In genomic region chr1:92886886-92887419, GRCh38 we compare ENCODE assay signal across 17 cellular contexts. TPM values are rescaled to one million over a fixed set of nuclear protein-coding genes. Genes with fewer than 3 reads are reported as not detected.
DNase-seq lines count a peak whose midpoint lies in the region; ATAC-seq and TF ChIP-seq lines count a peak whose summit lies in the region.
"Had no signal": no experiment of that assay in that cellular context is flagged by ENCODE, and none has a peak within 500 bp of the region (broad histone marks: within the 10 kb centered on the region; RNA-seq: fewer than 3 reads in every experiment).

No MANE protein-coding gene starts in this region.

- H3K27me3 ChIP-seq in Caco-2 (replicated peaks; ENCODE audit: control insufficient read depth, insufficient read depth, low read length) (no peaks in the 10 kb centered on the region), neuronal stem cell (ENCODE audit: control insufficient read depth in 3 of 3, insufficient read depth in 3 of 3, low read depth in 1 of 3, low read length in 3 of 3) (peaks cover 0 to 3% (median 0%) of the 10 kb centered on the region in 3 experiments), spleen (replicated peaks in 1 of 7) (no peaks in the 10 kb centered on the region)
- H3K27me3 ChIP-seq: cardiac muscle cell had no signal

- H3K4me3 ChIP-seq in Caco-2 (ENCODE audit: low read depth, low read length) (no peak overlapping the region), neuronal stem cell (ENCODE audit: low read length in 2 of 2) (no peak overlapping the region), spleen (no peak overlapping the region)
- H3K4me3 ChIP-seq: cardiac muscle cell had no signal

- no TSS peak for BruUV-seq in Caco-2 (replicated peaks; lab: Mats Ljungman, UMichigan)

- no peak overlapping the region for H2BK15ac ChIP-seq in neuronal stem cell (ENCODE audit: low read length)

- no peak overlapping the region for H4K91ac ChIP-seq in neuronal stem cell (ENCODE audit: low read depth, low read length, poor library complexity)

- H4K8ac ChIP-seq in neuronal stem cell (ENCODE audit: low read depth, low read length): no peak overlapping the region

- CTCF ChIA-PET in Caco-2 (lab: Charles Lee): interaction anchor here (0.8 kb wide), 1 partner anchor 193 kb away, joined by 3 read pairs; no protein-coding TSS in a partner anchor

- no peak overlapping the region for H2AK5ac ChIP-seq in neuronal stem cell (ENCODE audit: low read depth, low read length)

- H3K18ac ChIP-seq in neuronal stem cell (ENCODE audit: low read length): no peak overlapping the region

- peak overlapping the region; percentile 83 for H3K27ac Mint-ChIP-seq in Caco-2 (ENCODE audit: unreplicated experiment)
- peak overlapping the region in 6 of 10 donors; percentile 23 to 69 (median 44) for H3K27ac Mint-ChIP-seq in naive thymus-derived CD8-positive, alpha-beta T cell
- H3K27ac Mint-ChIP-seq: activated CD4-positive, alpha-beta T cell treated with anti-CD3 and anti-CD28 coated beads, Interleukin-2, amount 10 ng/mL, durations not matched to agents 24 days and 14 days had no signal

- H2BK120ac ChIP-seq in neuronal stem cell (ENCODE audit: low read depth, low read length): no peak overlapping the region

- no peak overlapping the region for H3K4me2 ChIP-seq in neuronal stem cell (ENCODE audit: insufficient read depth, low read length, poor library complexity, severe bottlenecking)

- H3K4ac ChIP-seq in neuronal stem cell (ENCODE audit: low read length): no peak overlapping the region

- peak overlapping the region; percentile 45 for H3K4me3 Mint-ChIP-seq in Caco-2 (ENCODE audit: unreplicated experiment)
- no peak overlapping the region for H3K4me3 Mint-ChIP-seq in naive thymus-derived CD8-positive, alpha-beta T cell
- H3K4me3 Mint-ChIP-seq: activated CD4-positive, alpha-beta T cell treated with anti-CD3 and anti-CD28 coated beads, Interleukin-2, amount 10 ng/mL, durations not matched to agents 24 days and 14 days had no signal

- intact Hi-C loops in Caco-2 (cut with micrococcal nuclease; ENCODE audit: unreplicated experiment): loop anchor here (1.0 kb wide), 1 partner anchor 46 kb away; no protein-coding TSS in a partner anchor
- intact Hi-C loops in spleen (cut with DNase I; ENCODE audit: low total_unique reads): no loop called here

- H2BK12ac ChIP-seq in neuronal stem cell (ENCODE audit: low read length): no peak overlapping the region

- peaks cover 10% of the 10 kb centered on the region for H3K9me3 Mint-ChIP-seq in Caco-2 (ENCODE audit: unreplicated experiment)
- H3K9me3 Mint-ChIP-seq in naive thymus-derived CD8-positive, alpha-beta T cell: peaks cover 0 to 8% (median 0%) of the 10 kb centered on the region in 9 donors

- peaks cover 14% of the 10 kb centered on the region for H3K4me1 Mint-ChIP-seq in Caco-2 (ENCODE audit: low read depth, unreplicated experiment)
- H3K4me1 Mint-ChIP-seq in naive thymus-derived CD8-positive, alpha-beta T cell: peaks cover 14 to 35% (median 26%) of the 10 kb centered on the region in 4 donors

- H3K79me1 ChIP-seq in neuronal stem cell (ENCODE audit: low read depth, low read length): no peaks in the 10 kb centered on the region

- no peak for TF ChIP-seq CTCF in Caco-2 (IDR thresholded peaks at IDR 0.05; ENCODE audit: insufficient read depth in 1 of 2, low read depth in 1 of 2, low read length in 1 of 2, severe bottlenecking in 1 of 2, unreplicated experiment in 1 of 2)
- no peak for TF ChIP-seq CTCF in VCaP (conservative IDR thresholded peaks at IDR 0.05)
- no peak for TF ChIP-seq CTCF in spleen (IDR thresholded peaks at IDR 0.05 in 8 of 11, conservative IDR thresholded peaks at IDR 0.05 in 3 of 11)

- H3K36me3 ChIP-seq in Caco-2 (ENCODE audit: control insufficient read depth, insufficient read depth, low read length): no peaks in the 10 kb centered on the region
- H3K36me3 ChIP-seq in neuronal stem cell (replicated peaks in 1 of 2; ENCODE audit: control insufficient read depth in 2 of 2, insufficient read depth in 2 of 2, low read length in 2 of 2): no peaks in the 10 kb centered on the region
- no peaks in the 10 kb centered on the region for H3K36me3 ChIP-seq in spleen
- H3K36me3 ChIP-seq: cardiac muscle cell had no signal

- H3K23ac ChIP-seq in neuronal stem cell (ENCODE audit: low read depth, low read length, poor library complexity): no peak overlapping the region

- peaks cover 6% of the 10 kb centered on the region for H3K36me3 Mint-ChIP-seq in Caco-2 (ENCODE audit: insufficient read depth, unreplicated experiment)
- peaks cover 0 to 3% (median 0%) of the 10 kb centered on the region in 3 donors for H3K36me3 Mint-ChIP-seq in naive thymus-derived CD8-positive, alpha-beta T cell

- no peak overlapping the region for H2BK5ac ChIP-seq in neuronal stem cell (ENCODE audit: low read length)

- TF ChIP-seq POLR2A in spleen (IDR thresholded peaks at IDR 0.05): no peak

- H3K9me3 ChIP-seq in Caco-2: no peaks in the 10 kb centered on the region
- H3K9me3 ChIP-seq in neuronal stem cell (replicated peaks in 1 of 2; ENCODE audit: control insufficient read depth in 2 of 2, insufficient read depth in 1 of 2, low read depth in 1 of 2, low read length in 2 of 2): no peaks in the 10 kb centered on the region
- peaks cover 0 to 16% (median 9%) of the 10 kb centered on the region in 8 donors for H3K9me3 ChIP-seq in spleen

- H3K27ac ChIP-seq in VCaP (peak overlapping the region; percentile 11; the same call in 1 of the 2 replicates), neuronal stem cell (replicated peaks; ENCODE audit: low read length) (no peak overlapping the region), spleen (no peak overlapping the region)
- H3K27ac ChIP-seq: cardiac muscle cell had no signal

- no peak overlapping the region for H2AFZ ChIP-seq in neuronal stem cell (ENCODE audit: low read length)

- no peak overlapping the region for H3K9ac ChIP-seq in neuronal stem cell (ENCODE audit: low read depth, low read length, poor library complexity)

- H3K14ac ChIP-seq in neuronal stem cell (ENCODE audit: low read length): no peak overlapping the region

- no peak for ATAC-seq in naive thymus-derived CD8-positive, alpha-beta T cell
- ATAC-seq in GM21723 (IDR thresholded peaks at IDR 0.05; ENCODE audit: unreplicated experiment): no peak

- peaks cover 10% of the 10 kb centered on the region for H3K4me1 ChIP-seq in Caco-2
- no peaks in the 10 kb centered on the region for H3K4me1 ChIP-seq in neuronal stem cell (ENCODE audit: control insufficient read depth in 2 of 2, insufficient read depth in 1 of 2, low read depth in 1 of 2, low read length in 2 of 2)
- H3K4me1 ChIP-seq in spleen: peaks cover 10 to 23% (median 16%) of the 10 kb centered on the region in 6 donors

- peak; percentile 67 to 82 for DNase-seq in Caco-2
- peak; percentile 85 for DNase-seq in NCI-H2029 (lab: John Stamatoyannopoulos, UW)
- no peak for DNase-seq in naive thymus-derived CD8-positive, alpha-beta T cell
- no peak for DNase-seq in HCEC 1CT
- no peak for DNase-seq in neuronal stem cell (ENCODE audit: low spot score)
- DNase-seq in spleen: no peak
- DNase-seq: activated CD4-positive, alpha-beta T cell treated with anti-CD3 and anti-CD28 coated beads, Interleukin-2, amount 10 ng/mL, durations not matched to agents 24 days and 14 days; activated CD8-positive, alpha-beta memory T cell treated with anti-CD3 and anti-CD28 coated beads, Interleukin-2, amount 50 U/mL, for 4 hours; activated effector memory CD4-positive, alpha-beta T cell treated with anti-CD3 and anti-CD28 coated beads, Interleukin-2, amount 50 U/mL, for 16 hours; GDM1; Kasumi-1; NCI-H1105; OCI-M1; stimulated activated CD4-positive, alpha-beta T cell treated with anti-CD3 and anti-CD28 coated beads, Interleukin-1b, Interleukin-23, amount 100 ng/mL, for 48 hours had no signal

- H3K27me3 Mint-ChIP-seq in Caco-2 (ENCODE audit: insufficient read depth, unreplicated experiment): no peaks in the 10 kb centered on the region
- H3K27me3 Mint-ChIP-seq in naive thymus-derived CD8-positive, alpha-beta T cell: no peaks in the 10 kb centered on the region
- H3K27me3 Mint-ChIP-seq: activated CD4-positive, alpha-beta T cell treated with anti-CD3 and anti-CD28 coated beads, Interleukin-2, amount 10 ng/mL, durations not matched to agents 24 days and 14 days had no signal

- POLR2A ChIA-PET in Caco-2 (lab: Charles Lee): no interaction called here
- POLR2A ChIA-PET in naive thymus-derived CD8-positive, alpha-beta T cell (lab: Charles Lee): interaction anchor here (0.6 kb wide), 1 partner anchor 712 kb away, joined by 4 read pairs; no protein-coding TSS in a partner anchor

- WGBS in neuronal stem cell (ENCODE audit: extremely low coverage in 2 of 2, insufficient read length in 2 of 2, insufficient replicate concordance in 1 of 2), 2 donors: no CpG with 5 or more reads among the region's 2 CpGs
- 95 to 100% (median 97%) methylated on average over 2 of the region's 2 CpGs for WGBS in spleen, 5 donors

RNA-seq across cellular contexts. Expression of gene RPL5, which starts 55.1 kb away (rescaled TPM):
- total RNA-seq in Caco-2 (2022) (1,118 and 1,177 TPM in 2 replicates), spleen (1,000 to 10,000 TPM in 3 of 7 donors, 100 to 1,000 TPM in 4; 725 to 1,398 (median 908) TPM)
- total RNA-seq in naive thymus-derived CD8-positive, alpha-beta T cell: 1,000 to 10,000 TPM; 1,607 to 1,641 TPM
- polyA plus RNA-seq in naive thymus-derived CD8-positive, alpha-beta T cell: 1,000 to 10,000 TPM; 3,250 to 3,560 (median 3,276) TPM
- polyA plus RNA-seq in neuronal stem cell (2013, experiment 1 of 2): 6,288 TPM
- 6,513 TPM for polyA plus RNA-seq in neuronal stem cell (2013, experiment 2 of 2)
- polyA plus RNA-seq in spleen: 1,000 to 10,000 TPM; 2,758 to 3,739 (median 3,435) TPM

Comparison
In these comparisons a context has a peak if more than half of its experiments do, and no peak if none do; other contexts are left out.
1. DNase-seq: peak in Caco-2 (2 of 2) and NCI-H2029 (single experiment); none in naive thymus-derived CD8-positive, alpha-beta T cell (0 of 10), HCEC 1CT (single experiment), neuronal stem cell (single experiment) and spleen (single experiment).